In the genomic region with DNA sequence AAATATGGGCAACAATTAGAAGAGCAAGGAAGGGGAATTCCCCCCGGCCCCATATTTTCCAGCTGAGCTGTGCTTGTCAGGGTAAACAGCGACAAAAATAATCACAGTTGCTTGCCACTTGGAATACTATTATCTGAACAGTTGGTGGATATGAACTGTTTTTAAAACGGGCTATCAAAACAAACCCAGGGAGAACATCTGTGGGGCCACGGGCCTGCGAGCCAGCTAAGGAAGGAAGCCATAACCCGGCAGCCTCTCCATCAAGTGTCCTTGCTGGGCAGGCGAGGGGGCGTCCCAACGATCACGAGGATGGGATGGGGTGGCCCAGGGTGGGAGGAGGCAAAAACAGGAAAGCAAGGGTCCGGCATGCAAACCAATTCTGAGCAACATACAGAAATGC, we compare ENCODE assay signal across 14 cellular contexts.
DNase-seq lines count a peak whose midpoint lies in the region; ATAC-seq and TF ChIP-seq lines count a peak whose summit lies in the region.
"Had no signal": no experiment of that assay in that cellular context is flagged by ENCODE, and none has a peak within 500 bp of the region (broad histone marks: within the 10 kb centered on the region; RNA-seq: fewer than 3 reads in every experiment).

No MANE protein-coding gene starts in this region.

- in situ Hi-C loops in KBM-7 (cut with MboI; ENCODE audit: low pct_unique_long_range_greater_than_20kb, low sequenced_read_pairs): no loop called here

- ATAC-seq in heart left ventricle (no peak), Right ventricle myocardium superior (ENCODE audit: poor library complexity) (no peak), aorta (ENCODE audit: low FRiP score) (no peak), GM18907 (IDR thresholded peaks at IDR 0.05; ENCODE audit: unreplicated experiment) (no peak)
- ATAC-seq: stimulated activated naive CD8-positive, alpha-beta T cell treated with anti-CD3 and anti-CD28 coated beads, Interleukin-15, Interleukin-2, amounts not matched to agents 100 U/mL and 50 U/mL, for 24 hours had no signal

- no peak for TF ChIP-seq CTCF in heart left ventricle (IDR thresholded peaks at IDR 0.05)
- no peak for TF ChIP-seq CTCF in fibroblast of the aortic adventitia (IDR thresholded peaks at IDR 0.05; ENCODE audit: insufficient read depth, low read length)
- TF ChIP-seq CTCF in parathyroid adenoma (IDR thresholded peaks at IDR 0.05): no peak

- H3K4me1 ChIP-seq in heart left ventricle (peaks cover 11 to 83% (median 55%) of the 10 kb centered on the region in 12 donors), parathyroid adenoma (no peaks in the 10 kb centered on the region), aorta (ENCODE audit: control insufficient read depth in 1 of 2, insufficient read depth in 2 of 2, low read length in 2 of 2) (peaks cover 2 to 10% of the 10 kb centered on the region in 2 donors)

- no peak overlapping the region for H3K4me3 ChIP-seq in heart left ventricle
- no peak overlapping the region for H3K4me3 ChIP-seq in fibroblast of the aortic adventitia (ENCODE audit: low read depth, low read length)
- no peak overlapping the region for H3K4me3 ChIP-seq in parathyroid adenoma (ENCODE audit: low read depth, low read length)
- no peak overlapping the region for H3K4me3 ChIP-seq in aorta (ENCODE audit: low read length in 2 of 2)

- TF ChIP-seq POLR2A in heart left ventricle (IDR thresholded peaks at IDR 0.05): no peak

- no peaks in the 10 kb centered on the region for H3K27me3 ChIP-seq in heart left ventricle
- H3K27me3 ChIP-seq in parathyroid adenoma (ENCODE audit: control insufficient read depth, insufficient read depth, low read length): no peaks in the 10 kb centered on the region
- H3K27me3 ChIP-seq in aorta (ENCODE audit: control insufficient read depth in 1 of 2, insufficient read depth in 2 of 2, low read length in 1 of 2): no peaks in the 10 kb centered on the region

- intact Hi-C loops in heart left ventricle (cut with DNase I) (loop anchor here in 3 of 10 donors (10.0 kb wide), 4 partner anchors 55 to 945 kb away; partner anchors contain the start of gene ZNF438 (in 1 of the 3)), Right ventricle myocardium superior (cut with DNase I) (no loop called here), aorta (cut with DNase I) (loop anchor here in 1 of 2 donors (5.0 kb wide), 1 partner anchor 57 kb away; no protein-coding TSS in a partner anchor)

- H2AFZ ChIP-seq in parathyroid adenoma: no peak overlapping the region

- H3K36me3 ChIP-seq in heart left ventricle: no peaks in the 10 kb centered on the region
- no peaks in the 10 kb centered on the region for H3K36me3 ChIP-seq in parathyroid adenoma (ENCODE audit: control insufficient read depth, insufficient read depth, low read length)
- no peaks in the 10 kb centered on the region for H3K36me3 ChIP-seq in aorta (ENCODE audit: control insufficient read depth in 1 of 2, insufficient read depth in 2 of 2, low read length in 1 of 2)

- H3K9me3 ChIP-seq in heart left ventricle: peaks cover 0 to 5% (median 0%) of the 10 kb centered on the region in 12 donors
- H3K9me3 ChIP-seq in parathyroid adenoma (ENCODE audit: control insufficient read depth, low read length): no peaks in the 10 kb centered on the region
- H3K9me3 ChIP-seq in aorta (ENCODE audit: control insufficient read depth, low read length): no peaks in the 10 kb centered on the region

- H3K9ac ChIP-seq in parathyroid adenoma: no peak overlapping the region

- H3K4me2 ChIP-seq in parathyroid adenoma (ENCODE audit: low read length): no peak overlapping the region

- H3K27ac ChIP-seq in heart left ventricle (peak overlapping the region; percentile 35 to 99 (median 96)), parathyroid adenoma (peak overlapping the region; percentile 44), aorta (ENCODE audit: low read depth in 1 of 2, low read length in 2 of 2) (peak overlapping the region; percentile 68 to 83)

- peak in 3 of 5 donors; percentile 45 to 71 (median 47) for DNase-seq in heart left ventricle
- no peak for DNase-seq in Right ventricle myocardium superior
- peak; percentile 50 for DNase-seq in fibroblast of the aortic adventitia (ENCODE audit: low read depth)
- no peak for DNase-seq in aorta
- DNase-seq in NCI-H510A (lab: John Stamatoyannopoulos, UW): no peak
- DNase-seq in KBM-7: no peak
- DNase-seq: amniotic stem cell; DMS153; NCI-H1436 treated with DMSO at 0.1 percent for 48 hours; nucleus accumbens; stimulated activated CD4-positive, alpha-beta T cell treated with anti-CD3 and anti-CD28 coated beads, Interleukin-2, amount 100 ng/mL, for 48 hours; stimulated activated naive CD8-positive, alpha-beta T cell treated with anti-CD3 and anti-CD28 coated beads, Interleukin-15, Interleukin-2, amounts not matched to agents 100 U/mL and 50 U/mL, for 24 hours had no signal

- whole genome bisulfite sequencing in heart left ventricle, 4 donors: 35 to 51% (median 43%) methylated on average over 11 of the region's 11 CpGs
- 16 to 18% methylated on average over 11 of the region's 11 CpGs for WGBS in aorta, 2 donors

- no peaks in the 10 kb centered on the region for H3K79me2 ChIP-seq in parathyroid adenoma

Comparison
In these comparisons a context has a peak if more than half of its experiments do, and no peak if none do; other contexts are left out.
1. DNase-seq: peak in heart left ventricle (3 of 5) and fibroblast of the aortic adventitia (single experiment); none in Right ventricle myocardium superior (single experiment), aorta (0 of 2), NCI-H510A (single experiment) and KBM-7 (single experiment).
2. H3K27ac ChIP-seq: peak in every context shown above with its lines; median percentile 96 in heart left ventricle; 76 in aorta; 44 in parathyroid adenoma.